In the genomic region with DNA sequence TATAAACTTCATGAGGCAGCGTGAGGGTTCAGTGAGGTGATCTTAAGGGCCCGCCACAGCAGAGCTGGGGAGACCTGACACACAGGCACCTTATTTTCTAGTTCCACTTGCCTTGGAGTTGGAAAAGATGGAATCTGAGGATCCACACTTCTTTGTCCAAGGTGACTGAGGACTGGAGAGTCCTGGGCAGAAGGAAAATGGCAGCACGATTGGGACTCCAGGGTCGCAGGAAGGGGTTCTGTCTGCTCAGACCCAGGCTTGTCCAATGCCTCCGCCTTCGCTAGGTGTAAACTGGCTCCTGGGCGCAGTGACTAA, we compare ENCODE assay signal across 8 cellular contexts. TPM values are rescaled to one million over a fixed set of nuclear protein-coding genes. Genes with fewer than 3 reads are reported as not detected.
DNase-seq lines count a peak whose midpoint lies in the region; ATAC-seq, FAIRE-seq and TF ChIP-seq lines count a peak whose summit lies in the region.

No MANE protein-coding gene starts in this region.

- no peak for ATAC-seq in Right ventricle myocardium inferior
- no peak for ATAC-seq in K562
- no peak for ATAC-seq in memory B cell (ENCODE audit: low read depth)
- ATAC-seq in upper lobe of left lung (ENCODE audit: low FRiP score in 2 of 2) = no peak

- peaks cover 5% of the 10 kb centered on the region for H3K9me1 ChIP-seq in K562 (ENCODE audit: control insufficient read depth, insufficient read depth, low read length)

- H2AFZ ChIP-seq in K562 (ENCODE audit: low read depth, low read length) = peak overlapping the region; percentile 77; the same call in 1 of the 2 replicates

- H4K20me1 ChIP-seq in K562 (replicated peaks; ENCODE audit: control insufficient read depth, insufficient read depth, low read length) = no peaks in the 10 kb centered on the region

- no TSS peak for BruUV-seq in K562 (replicated peaks; lab: Mats Ljungman, UMichigan)

- 32% methylated on average over 7 of the region's 7 CpGs for WGBS in K562 (ENCODE audit: insufficient coverage, low coverage, missing lambda C conversion rate)
- WGBS in upper lobe of left lung, 2 donors = 47 to 77% methylated on average over 2 to 7 of the region's 7 CpGs

- in situ Hi-C loops in K562 (cut with MboI) = no loop called here

- peaks cover 24% of the 10 kb centered on the region for H3K79me2 ChIP-seq in K562 (ENCODE audit: control insufficient read depth, insufficient read depth, low read length)

- H3K36me3 ChIP-seq in cardiac muscle cell (no peaks in the 10 kb centered on the region), K562 (ENCODE audit: control insufficient read depth, insufficient read depth, low read length) (peaks cover 49% of the 10 kb centered on the region; the same call in 2 of the 3 replicates), upper lobe of left lung (peaks cover 9 to 50% (median 30%) of the 10 kb centered on the region in 4 donors)

- H3K27ac ChIP-seq in cardiac muscle cell (peak overlapping the region; percentile 1), K562 (ENCODE audit: extremely low read depth, low read depth, low read length) (peak overlapping the region; percentile 74), upper lobe of left lung (peak overlapping the region; percentile 94 to 97 (median 95))

- no peak for TF ChIP-seq RAD21 in K562 (CRISPR knock-in tag; conservative IDR thresholded peaks at IDR 0.05 in 1 of 2, IDR thresholded peaks at IDR 0.05 in 1 of 2)

- peak overlapping the region; percentile 93 to 98 for H3K9ac ChIP-seq in K562 (ENCODE audit: insufficient read depth in 1 of 2, low read depth in 2 of 2, low read length in 2 of 2)

- no peak for DNase-seq in cardiac muscle cell (ENCODE audit: low read depth in 1 of 2, low spot score in 1 of 2)
- DNase-seq in Right ventricle myocardium inferior (ENCODE audit: missing footprints) = no peak
- DNase-seq in K562 (ENCODE audit: extremely low read depth in 1 of 4, low spot score in 3 of 4) = no peak
- DNase-seq in memory B cell (ENCODE audit: low spot score in 2 of 2) = no peak
- no peak for DNase-seq in upper lobe of left lung
- no peak for DNase-seq in epidermal melanocyte (ENCODE audit: insufficient read length, low spot score)
- no peak for DNase-seq in SIG-M5 treated with dmso at 0.1 percent for 504 hours (lab: John Stamatoyannopoulos, UW; ENCODE audit: unreplicated experiment)
- no peak for DNase-seq in DMS53 (lab: John Stamatoyannopoulos, UW)

- TF ChIP-seq CTCF in cardiac muscle cell (IDR thresholded peaks at IDR 0.05; ENCODE audit: low read depth, low read length) (no peak), K562 (IDR thresholded peaks at IDR 0.05 in 2 of 3, conservative IDR thresholded peaks at IDR 0.05 in 1 of 3; ENCODE audit: insufficient read depth in 2 of 3, low read depth in 1 of 3, low read length in 3 of 3) (no peak), upper lobe of left lung (IDR thresholded peaks at IDR 0.05) (no peak)

- POLR2A ChIA-PET in K562 (lab: Yijun Ruan, JAX) = interaction anchor here (0.5 to 6.8 kb wide), 9 partner anchors 8 to 158 kb away, joined by 3 to 71 read pairs (median 4); a partner anchor contains a TSS

- TF ChIP-seq POLR2A in K562 (conservative IDR thresholded peaks at IDR 0.05) (no peak), upper lobe of left lung (IDR thresholded peaks at IDR 0.05) (no peak)

- FAIRE-seq in K562 (lab: Jason Lieb, UNC) = peak; percentile 86

- CTCF ChIA-PET in K562 (lab: Yijun Ruan, JAX; ENCODE audit: low intra/inter-chr PET ratio) = no interaction called here

- no peaks in the 10 kb centered on the region for H3K27me3 ChIP-seq in cardiac muscle cell
- H3K27me3 ChIP-seq in K562 (ENCODE audit: control insufficient read depth in 2 of 2, insufficient read depth in 2 of 2, low read length in 2 of 2) = no peaks in the 10 kb centered on the region
- no peaks in the 10 kb centered on the region for H3K27me3 ChIP-seq in upper lobe of left lung

- H3K9me3 ChIP-seq in cardiac muscle cell (ENCODE audit: low read depth) (no peaks in the 10 kb centered on the region), K562 (replicated peaks; ENCODE audit: control insufficient read depth, insufficient read depth, low read depth, low read length) (no peaks in the 10 kb centered on the region), upper lobe of left lung (no peaks in the 10 kb centered on the region)

- intact Hi-C loops in Right ventricle myocardium inferior (cut with DNase I) = no loop called here
- intact Hi-C loops in K562 (cut with micrococcal nuclease) = no loop called here

- TF ChIP-seq EP300 in K562 (IDR thresholded peaks at IDR 0.05; ENCODE audit: low read length) (no peak), upper lobe of left lung (IDR thresholded peaks at IDR 0.05) (no peak)

- H3K36me3 Mint-ChIP-seq in memory B cell = peaks cover 7% of the 10 kb centered on the region

- H3K4me1 Mint-ChIP-seq in memory B cell = peaks cover 6% of the 10 kb centered on the region

- peak overlapping the region; percentile 96 for H3K4me2 ChIP-seq in K562 (ENCODE audit: insufficient read depth, low read length)

- peak overlapping the region; percentile 88 for H3K4me3 Mint-ChIP-seq in memory B cell

- H3K4me3 ChIP-seq in cardiac muscle cell (no peak overlapping the region), K562 (peak overlapping the region; percentile 80), upper lobe of left lung (peak overlapping the region in 3 of 4 donors; percentile 73 to 96 (median 86))

- no peaks in the 10 kb centered on the region for H3K27me3 Mint-ChIP-seq in memory B cell

- no peak overlapping the region for H3K27ac Mint-ChIP-seq in memory B cell

- no peaks in the 10 kb centered on the region for H3K9me3 Mint-ChIP-seq in memory B cell

- peaks cover 4% of the 10 kb centered on the region for H3K4me1 ChIP-seq in cardiac muscle cell (ENCODE audit: low read depth)
- peaks cover 21 to 52% of the 10 kb centered on the region in 2 experiments for H3K4me1 ChIP-seq in K562 (replicated peaks in 1 of 2; ENCODE audit: control insufficient read depth in 2 of 2, insufficient read depth in 2 of 2, low read length in 2 of 2)
- peaks cover 20 to 58% (median 27%) of the 10 kb centered on the region in 4 donors for H3K4me1 ChIP-seq in upper lobe of left lung

RNA-seq across cellular contexts. Expression of a gene that starts 1.3 kb away (rescaled TPM):
- total RNA-seq in cardiac muscle cell (25.8 and 53.3 TPM in 2 replicates), Right ventricle myocardium inferior (7.8 TPM), K562 (2014; rRNA removed) (130 and 133 TPM in 2 replicates), K562 (2014; rRNA removed; fragmentation: Illumina TruSeq; extraction: Trizol) (36.8 and 48.3 TPM in 2 replicates), K562 (2015; rRNA removed; fragmentation: Illumina TruSeq; extraction: Trizol) (86.2 and 91.3 TPM in 2 replicates), K562 (2021) (108 and 112 TPM in 2 replicates), upper lobe of left lung (10 to 100 TPM; 49.2 to 95.0 (median 59.7) TPM)
- polyA plus RNA-seq in cardiac muscle cell (38.7 and 65.7 TPM in 2 replicates), K562 (2011; rRNA removed) (88.3 and 104 TPM in 2 replicates), K562 (2014; fragmentation: Illumina TruSeq; extraction: Trizol) (96.6 and 108 TPM in 2 replicates), K562 (2014; fragmentation: Nextera tagmentation; extraction: Ambion mirVana) (10 to 100 TPM in 1 of 2 experiments, 1 to 10 TPM in 1; 8.4 to 48.4 TPM), K562 (2014; rRNA removed) (125 and 139 TPM in 2 replicates)
- 48.0 and 134 TPM in 2 replicates for total RNA-seq in K562 (2011; cell fraction: chromatin; rRNA removed; ENCODE audit: low replicate concordance)
- 107 and 108 TPM in 2 replicates for total RNA-seq in K562 (2011; cell fraction: nucleolus; rRNA removed)
- total RNA-seq in K562 (2011; cell fraction: nucleoplasm; rRNA removed) = 54.4 and 66.4 TPM in 2 replicates
- 132 and 175 TPM in 2 replicates for polyA plus RNA-seq in K562 (2011; cell fraction: cytosol; rRNA removed)
- polyA plus RNA-seq in K562 (2011; cell fraction: nucleus; rRNA removed) = 105 and 111 TPM in 2 replicates
- polyA plus RNA-seq in K562 (2012) = 89.3 and 129 TPM in 2 replicates
- 33.6 and 40.5 TPM in 2 replicates for polyA minus RNA-seq in K562 (2011; rRNA and poly(A)+ RNA removed)
- polyA minus RNA-seq in K562 (2011; cell fraction: cytosol; rRNA and poly(A)+ RNA removed) = 29.0 and 36.3 TPM in 2 replicates
- 28.5 and 41.0 TPM in 2 replicates for polyA minus RNA-seq in K562 (2011; cell fraction: nucleus; rRNA and poly(A)+ RNA removed)

RNA-seq across cellular contexts. Expression of a gene that starts 8.3 kb away (rescaled TPM):
- total RNA-seq in cardiac muscle cell = 73.6 and 131 TPM in 2 replicates
- polyA plus RNA-seq in cardiac muscle cell = 124 and 150 TPM in 2 replicates
- total RNA-seq in Right ventricle myocardium inferior = 32.1 TPM
- 27.3 and 126 TPM in 2 replicates for total RNA-seq in K562 (2011; cell fraction: chromatin; rRNA removed; ENCODE audit: low replicate concordance)
- 89.4 and 103 TPM in 2 replicates for total RNA-seq in K562 (2011; cell fraction: nucleolus; rRNA removed)
- 56.7 and 62.0 TPM in 2 replicates for total RNA-seq in K562 (2011; cell fraction: nucleoplasm; rRNA removed)
- 126 and 144 TPM in 2 replicates for total RNA-seq in K562 (2014; rRNA removed)
- total RNA-seq in K562 (2014; rRNA removed; fragmentation: Illumina TruSeq; extraction: Trizol) = 17.4 and 25.8 TPM in 2 replicates
- 56.5 and 58.4 TPM in 2 replicates for total RNA-seq in K562 (2015; rRNA removed; fragmentation: Illumina TruSeq; extraction: Trizol)
- total RNA-seq in K562 (2021) = 108 and 109 TPM in 2 replicates
- 60.1 and 72.7 TPM in 2 replicates for polyA plus RNA-seq in K562 (2011; rRNA removed)
- 89.6 and 223 TPM in 2 replicates for polyA plus RNA-seq in K562 (2011; cell fraction: cytosol; rRNA removed)
- polyA plus RNA-seq in K562 (2011; cell fraction: nucleus; rRNA removed) = 141 and 217 TPM in 2 replicates
- polyA plus RNA-seq in K562 (2012) = 97.6 and 103 TPM in 2 replicates
- 90.2 and 141 TPM in 2 replicates for polyA plus RNA-seq in K562 (2014; fragmentation: Illumina TruSeq; extraction: Trizol)
- 1 to 10 TPM; 3.9 to 9.9 TPM for polyA plus RNA-seq in K562 (2014; fragmentation: Nextera tagmentation; extraction: Ambion mirVana)
- polyA plus RNA-seq in K562 (2014; rRNA removed) = 127 and 128 TPM in 2 replicates
- polyA minus RNA-seq in K562 (2011; rRNA and poly(A)+ RNA removed) = 21.3 and 39.9 TPM in 2 replicates
- 64.0 and 69.4 TPM in 2 replicates for polyA minus RNA-seq in K562 (2011; cell fraction: cytosol; rRNA and poly(A)+ RNA removed)
- polyA minus RNA-seq in K562 (2011; cell fraction: nucleus; rRNA and poly(A)+ RNA removed) = 25.7 and 26.4 TPM in 2 replicates
- 10 to 100 TPM; 38.5 to 84.1 (median 59.9) TPM for total RNA-seq in upper lobe of left lung

RNA-seq across cellular contexts. Expression of a gene that starts 21.0 kb away (rescaled TPM):
- total RNA-seq in cardiac muscle cell = 71.7 and 99.6 TPM in 2 replicates
- polyA plus RNA-seq in cardiac muscle cell = 48.1 and 61.4 TPM in 2 replicates
- 42.7 TPM for total RNA-seq in Right ventricle myocardium inferior
- 96.3 and 113 TPM in 2 replicates for total RNA-seq in K562 (2011; cell fraction: chromatin; rRNA removed; ENCODE audit: low replicate concordance)
- total RNA-seq in K562 (2011; cell fraction: nucleolus; rRNA removed) = 53.2 and 60.7 TPM in 2 replicates
- total RNA-seq in K562 (2011; cell fraction: nucleoplasm; rRNA removed) = 112 and 144 TPM in 2 replicates
- total RNA-seq in K562 (2014; rRNA removed) = 149 and 175 TPM in 2 replicates
- total RNA-seq in K562 (2014; rRNA removed; fragmentation: Illumina TruSeq; extraction: Trizol) = 172 and 175 TPM in 2 replicates
- 144 and 151 TPM in 2 replicates for total RNA-seq in K562 (2015; rRNA removed; fragmentation: Illumina TruSeq; extraction: Trizol)
- 126 and 141 TPM in 2 replicates for total RNA-seq in K562 (2021)
- 159 and 167 TPM in 2 replicates for polyA plus RNA-seq in K562 (2011; rRNA removed)
- polyA plus RNA-seq in K562 (2011; cell fraction: cytosol; rRNA removed) = 81.9 and 157 TPM in 2 replicates
- polyA plus RNA-seq in K562 (2011; cell fraction: nucleus; rRNA removed) = 74.8 and 105 TPM in 2 replicates
- polyA plus RNA-seq in K562 (2012) = 80.0 and 120 TPM in 2 replicates
- polyA plus RNA-seq in K562 (2014; fragmentation: Illumina TruSeq; extraction: Trizol) = 133 and 138 TPM in 2 replicates
- 10 to 100 TPM; 46.5 to 51.7 TPM for polyA plus RNA-seq in K562 (2014; fragmentation: Nextera tagmentation; extraction: Ambion mirVana)
- 159 and 175 TPM in 2 replicates for polyA plus RNA-seq in K562 (2014; rRNA removed)
- polyA minus RNA-seq in K562 (2011; rRNA and poly(A)+ RNA removed) = 59.4 and 74.4 TPM in 2 replicates
- polyA minus RNA-seq in K562 (2011; cell fraction: cytosol; rRNA and poly(A)+ RNA removed) = 29.4 and 34.5 TPM in 2 replicates
- 17.0 and 32.8 TPM in 2 replicates for polyA minus RNA-seq in K562 (2011; cell fraction: nucleus; rRNA and poly(A)+ RNA removed)
- total RNA-seq in upper lobe of left lung = 10 to 100 TPM; 29.5 to 57.0 (median 45.1) TPM

RNA-seq across cellular contexts. Expression of a gene that starts 26.0 kb away (rescaled TPM):
- total RNA-seq in cardiac muscle cell (45.3 and 47.6 TPM in 2 replicates), Right ventricle myocardium inferior (32.8 TPM), K562 (2014; rRNA removed) (24.2 TPM in 2 replicates), K562 (2014; rRNA removed; fragmentation: Illumina TruSeq; extraction: Trizol) (14.7 and 18.8 TPM in 2 replicates), K562 (2015; rRNA removed; fragmentation: Illumina TruSeq; extraction: Trizol) (15.5 and 18.0 TPM in 2 replicates), K562 (2021) (19.5 and 20.3 TPM in 2 replicates), upper lobe of left lung (10 to 100 TPM; 27.5 to 53.3 (median 36.5) TPM)
- polyA plus RNA-seq in cardiac muscle cell (68.8 and 74.3 TPM in 2 replicates), K562 (2011; rRNA removed) (37.8 and 43.1 TPM in 2 replicates), K562 (2014; fragmentation: Illumina TruSeq; extraction: Trizol) (22.6 and 23.9 TPM in 2 replicates), K562 (2014; fragmentation: Nextera tagmentation; extraction: Ambion mirVana) (10 to 100 TPM; 73.0 to 82.2 TPM), K562 (2014; rRNA removed) (23.2 and 24.6 TPM in 2 replicates)
- 44.6 and 54.9 TPM in 2 replicates for total RNA-seq in K562 (2011; cell fraction: chromatin; rRNA removed; ENCODE audit: low replicate concordance)
- 33.6 and 36.7 TPM in 2 replicates for total RNA-seq in K562 (2011; cell fraction: nucleolus; rRNA removed)
- 43.8 and 70.2 TPM in 2 replicates for total RNA-seq in K562 (2011; cell fraction: nucleoplasm; rRNA removed)
- 29.4 and 39.5 TPM in 2 replicates for polyA plus RNA-seq in K562 (2011; cell fraction: cytosol; rRNA removed)
- polyA plus RNA-seq in K562 (2011; cell fraction: nucleus; rRNA removed) = 22.1 and 29.0 TPM in 2 replicates
- 21.8 and 49.2 TPM in 2 replicates for polyA plus RNA-seq in K562 (2012)
- 26.6 and 26.7 TPM in 2 replicates for polyA minus RNA-seq in K562 (2011; rRNA and poly(A)+ RNA removed)
- polyA minus RNA-seq in K562 (2011; cell fraction: cytosol; rRNA and poly(A)+ RNA removed) = 9.7 and 10.6 TPM in 2 replicates
- polyA minus RNA-seq in K562 (2011; cell fraction: nucleus; rRNA and poly(A)+ RNA removed) = 8.5 and 13.7 TPM in 2 replicates

RNA-seq across cellular contexts. Expression of a gene that starts 55.9 kb away (rescaled TPM):
- total RNA-seq in cardiac muscle cell (34.1 and 42.1 TPM in 2 replicates), Right ventricle myocardium inferior (37.7 TPM), K562 (2014; rRNA removed) (61.3 and 70.8 TPM in 2 replicates), K562 (2014; rRNA removed; fragmentation: Illumina TruSeq; extraction: Trizol) (74.1 and 75.8 TPM in 2 replicates), K562 (2015; rRNA removed; fragmentation: Illumina TruSeq; extraction: Trizol) (77.6 and 80.0 TPM in 2 replicates), K562 (2021) (66.6 and 70.8 TPM in 2 replicates), upper lobe of left lung (10 to 100 TPM; 43.2 to 71.2 (median 59.0) TPM)
- polyA plus RNA-seq in cardiac muscle cell (34.0 and 34.8 TPM in 2 replicates), K562 (2011; rRNA removed) (29.7 and 33.3 TPM in 2 replicates), K562 (2014; fragmentation: Illumina TruSeq; extraction: Trizol) (80.6 and 98.6 TPM in 2 replicates), K562 (2014; fragmentation: Nextera tagmentation; extraction: Ambion mirVana) (10 to 100 TPM; 31.9 to 53.6 TPM), K562 (2014; rRNA removed) (44.4 and 48.7 TPM in 2 replicates)
- 40.0 and 60.8 TPM in 2 replicates for total RNA-seq in K562 (2011; cell fraction: chromatin; rRNA removed; ENCODE audit: low replicate concordance)
- 22.4 and 23.7 TPM in 2 replicates for total RNA-seq in K562 (2011; cell fraction: nucleolus; rRNA removed)
- total RNA-seq in K562 (2011; cell fraction: nucleoplasm; rRNA removed) = 31.1 and 33.1 TPM in 2 replicates
- polyA plus RNA-seq in K562 (2011; cell fraction: cytosol; rRNA removed) = 13.9 and 14.8 TPM in 2 replicates
- polyA plus RNA-seq in K562 (2011; cell fraction: nucleus; rRNA removed) = 24.7 and 25.8 TPM in 2 replicates
- polyA plus RNA-seq in K562 (2012) = 28.7 and 53.0 TPM in 2 replicates
- 35.1 and 35.7 TPM in 2 replicates for polyA minus RNA-seq in K562 (2011; rRNA and poly(A)+ RNA removed)
- polyA minus RNA-seq in K562 (2011; cell fraction: cytosol; rRNA and poly(A)+ RNA removed) = 25.7 and 34.4 TPM in 2 replicates
- 10.5 and 19.7 TPM in 2 replicates for polyA minus RNA-seq in K562 (2011; cell fraction: nucleus; rRNA and poly(A)+ RNA removed)

Comparison
In these comparisons a context has a peak if more than half of its experiments do, and no peak if none do; other contexts are left out.
1. H3K27ac ChIP-seq: peak in every context shown above with its lines; median percentile 95 in upper lobe of left lung; 74 in K562; 1 in cardiac muscle cell.